ENCODE assay signal across 9 cellular contexts in the genomic region with DNA sequence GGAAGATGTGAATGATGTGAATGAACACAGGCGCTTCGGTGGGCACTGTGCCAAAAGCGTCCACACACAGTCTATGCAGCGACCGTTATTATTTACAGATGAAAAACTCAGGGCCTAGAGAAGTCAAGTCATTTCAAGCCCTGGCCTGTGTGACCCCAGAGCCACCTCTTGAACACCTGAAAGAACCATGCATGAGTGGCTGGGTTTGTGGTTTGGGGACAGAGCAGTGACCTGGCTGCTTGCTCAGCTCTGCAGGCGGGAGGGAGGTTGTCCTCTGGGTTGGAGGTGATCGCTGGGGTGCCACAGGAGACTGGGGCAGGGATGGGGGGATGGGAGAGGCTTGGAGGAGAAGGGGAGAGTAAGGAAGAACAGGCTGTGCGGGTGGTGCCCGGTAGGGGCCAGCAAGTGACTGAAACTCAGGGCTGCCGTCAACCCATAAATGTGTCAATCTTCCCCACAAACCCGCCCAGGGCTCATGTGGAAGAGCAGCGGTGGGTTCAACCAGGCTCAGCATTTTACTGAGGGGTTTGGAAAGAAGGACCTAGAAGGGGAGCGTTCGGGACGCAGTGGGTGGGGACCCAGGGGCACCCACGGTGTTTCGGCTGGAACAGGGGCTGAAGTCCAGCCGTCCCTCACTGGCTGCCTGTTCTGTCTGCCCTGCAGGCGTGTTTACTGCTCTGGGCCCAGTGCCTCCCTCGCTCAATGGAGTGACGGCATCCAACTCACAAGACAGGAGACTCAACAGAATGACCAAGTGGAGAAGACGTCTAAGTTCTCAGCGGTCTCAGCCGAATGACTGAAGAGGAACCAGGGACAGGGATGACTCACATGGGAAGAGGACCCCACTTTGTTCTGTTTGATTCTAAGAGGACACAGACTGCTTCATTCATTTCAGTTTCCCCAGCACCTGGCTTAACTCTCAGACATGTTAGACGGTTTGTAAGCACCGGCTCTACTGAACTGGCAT.
DNase-seq lines count a peak whose midpoint lies in the region; ATAC-seq lines count a peak whose summit lies in the region.
"Had no signal": no experiment of that assay in that cellular context is flagged by ENCODE, and none has a peak within 500 bp of the region (broad histone marks: within the 10 kb centered on the region; RNA-seq: fewer than 3 reads in every experiment).

No MANE protein-coding gene starts in this region.

- no peaks in the 10 kb centered on the region for H3K27me3 ChIP-seq in CD4-positive, CD25-positive, alpha-beta regulatory T cell (ENCODE audit: control insufficient read depth, insufficient read depth, low read length)

- H3K4me3 ChIP-seq in CD4-positive, CD25-positive, alpha-beta regulatory T cell (ENCODE audit: low read depth, low read length), result no peak overlapping the region

- H3K36me3 Mint-ChIP-seq in CD4-positive, CD25-positive, alpha-beta regulatory T cell, result peaks cover 18% of the 10 kb centered on the region
- H3K36me3 Mint-ChIP-seq in activated CD4-positive, alpha-beta memory T cell treated with anti-CD3 and anti-CD28 coated beads for 36 hours, result peaks cover 45% of the 10 kb centered on the region

- H3K4me1 ChIP-seq in CD4-positive, CD25-positive, alpha-beta regulatory T cell (ENCODE audit: control insufficient read depth, insufficient read depth, low read length, poor library complexity, severe bottlenecking), result peaks cover 13% of the 10 kb centered on the region

- no peak for DNase-seq in CD4-positive, CD25-positive, alpha-beta regulatory T cell
- peak; percentile 48 for DNase-seq in activated CD4-positive, alpha-beta memory T cell treated with anti-CD3 and anti-CD28 coated beads for 36 hours
- no peak for DNase-seq in hypothalamus (lab: John Stamatoyannopoulos, UW)
- no peak for DNase-seq in NCI-H2107 (lab: John Stamatoyannopoulos, UW)
- DNase-seq in germinal center (ENCODE audit: low spot score), result no peak
- DNase-seq: DND-41 had no signal

- H3K36me3 ChIP-seq in CD4-positive, CD25-positive, alpha-beta regulatory T cell (ENCODE audit: control insufficient read depth, insufficient read depth, low read length), result peaks cover 9% of the 10 kb centered on the region

- H3K27me3 Mint-ChIP-seq in CD4-positive, CD25-positive, alpha-beta regulatory T cell, result no peaks in the 10 kb centered on the region
- H3K27me3 Mint-ChIP-seq in activated CD4-positive, alpha-beta memory T cell treated with anti-CD3 and anti-CD28 coated beads for 36 hours, result no peaks in the 10 kb centered on the region

- H3K4me3 Mint-ChIP-seq in CD4-positive, CD25-positive, alpha-beta regulatory T cell, result peak overlapping the region in 1 of 4 donors; percentile 52
- no peak overlapping the region for H3K4me3 Mint-ChIP-seq in activated CD4-positive, alpha-beta memory T cell treated with anti-CD3 and anti-CD28 coated beads for 36 hours

- ATAC-seq in CD4-positive, CD25-positive, alpha-beta regulatory T cell (ENCODE audit: low read depth in 2 of 2), result no peak
- ATAC-seq in GM18907 (IDR thresholded peaks at IDR 0.05; ENCODE audit: unreplicated experiment) (peak; percentile 93), HG02870 (IDR thresholded peaks at IDR 0.05; ENCODE audit: unreplicated experiment) (peak; percentile 91), HG02970 (IDR thresholded peaks at IDR 0.05; ENCODE audit: low FRiP score, unreplicated experiment) (no peak)

- POLR2A ChIA-PET in activated CD4-positive, alpha-beta memory T cell treated with anti-CD3 and anti-CD28 coated beads for 36 hours (lab: Charles Lee), result no interaction called here

- peaks cover 8 to 27% (median 19%) of the 10 kb centered on the region in 4 donors for H3K4me1 Mint-ChIP-seq in CD4-positive, CD25-positive, alpha-beta regulatory T cell
- peaks cover 30% of the 10 kb centered on the region for H3K4me1 Mint-ChIP-seq in activated CD4-positive, alpha-beta memory T cell treated with anti-CD3 and anti-CD28 coated beads for 36 hours (ENCODE audit: low read depth)

- intact Hi-C loops in activated CD4-positive, alpha-beta memory T cell treated with anti-CD3 and anti-CD28 coated beads for 36 hours (cut with micrococcal nuclease), result loop anchor here (1.0 kb wide), 1 partner anchor 8 kb away; no protein-coding TSS in a partner anchor

- peak overlapping the region in 2 of 3 donors; percentile 36 to 84 for H3K27ac Mint-ChIP-seq in CD4-positive, CD25-positive, alpha-beta regulatory T cell
- peak overlapping the region; percentile 10 for H3K27ac Mint-ChIP-seq in activated CD4-positive, alpha-beta memory T cell treated with anti-CD3 and anti-CD28 coated beads for 36 hours

- no peaks in the 10 kb centered on the region for H3K9me3 ChIP-seq in CD4-positive, CD25-positive, alpha-beta regulatory T cell (ENCODE audit: control insufficient read depth in 2 of 2, low read length in 2 of 2)

- H3K9me3 Mint-ChIP-seq in CD4-positive, CD25-positive, alpha-beta regulatory T cell, result no peaks in the 10 kb centered on the region
- no peaks in the 10 kb centered on the region for H3K9me3 Mint-ChIP-seq in activated CD4-positive, alpha-beta memory T cell treated with anti-CD3 and anti-CD28 coated beads for 36 hours

- H3K27ac ChIP-seq in CD4-positive, CD25-positive, alpha-beta regulatory T cell (ENCODE audit: insufficient read depth, low read length, poor library complexity, severe bottlenecking), result peak overlapping the region; percentile 6

- CTCF ChIA-PET in activated CD4-positive, alpha-beta memory T cell treated with anti-CD3 and anti-CD28 coated beads for 36 hours (lab: Charles Lee), result interaction anchor here (0.6 to 6.5 kb wide), 8 partner anchors 11 to 216 kb away, joined by 3 to 104 read pairs (median 6); no protein-coding TSS in a partner anchor

Comparison
In these comparisons a context has a peak if more than half of its experiments do, and no peak if none do; other contexts are left out.
1. ATAC-seq: peak in GM18907 (single experiment) and HG02870 (single experiment); none in CD4-positive, CD25-positive, alpha-beta regulatory T cell (0 of 2) and HG02970 (single experiment).